31 cellular contexts compared by ENCODE assay signal in genomic region chr2:126786765-126787164, GRCh38.
"Had no signal": no experiment of that assay in that cellular context is flagged by ENCODE, and none has a peak within 500 bp of the region (broad histone marks: within the 10 kb centered on the region; RNA-seq: fewer than 3 reads in every experiment).

No MANE protein-coding gene starts in this region.

- H3K27ac ChIP-seq: ascending aorta, breast epithelium, cardiac muscle cell, coronary artery, dorsolateral prefrontal cortex, WERI-Rb-1 had no signal

- H3K4me3 Mint-ChIP-seq: activated B cell treated with CpG ODN at 0.5 μM for 24 hours; activated CD8-positive, alpha-beta T cell treated with anti-CD3 and anti-CD28 coated beads for 36 hours; activated naive CD4-positive, alpha-beta T cell treated with anti-CD3 and anti-CD28 coated beads, Interleukin-2, amount 10 ng/mL, durations not matched to agents 7 days and 5 days; activated naive CD8-positive, alpha-beta T cell treated with anti-CD3 and anti-CD28 coated beads, Interleukin-2, amount 10 ng/mL, durations not matched to agents 7 days and 5 days; activated T-cell treated with anti-CD3 and anti-CD28 coated beads, Interleukin-2, amount 50 U/mL, for 4 hours; activated T-helper 17 cell treated with anti-CD3 and anti-CD28 coated beads, Interleukin-2, amount 50 U/mL, for 72 hours; brain; central memory CD8-positive, alpha-beta T cell; dendritic cell treated with granulocyte-macrophage colony-stimulating factor and Interleukin-4, amounts not matched to agents 40 ng/mL and 50 ng/mL, for 4 days; endodermal cell; T-helper 17 cell; T-helper 2 cell treated with Interferon-gamma antibody and Interleukin-4, amounts not matched to agents 5 μg/mL and 100 μg/mL, for 36 hours had no signal

- H3K36me3 ChIP-seq: ascending aorta, breast epithelium, cardiac muscle cell, WERI-Rb-1 had no signal

- H3K4me1 Mint-ChIP-seq: activated B cell treated with CpG ODN at 0.5 μM for 24 hours; activated naive CD4-positive, alpha-beta T cell treated with anti-CD3 and anti-CD28 coated beads, Interleukin-2, amount 10 ng/mL, durations not matched to agents 7 days and 5 days; activated naive CD8-positive, alpha-beta T cell treated with anti-CD3 and anti-CD28 coated beads, Interleukin-2, amount 10 ng/mL, durations not matched to agents 7 days and 5 days; activated T-helper 17 cell treated with anti-CD3 and anti-CD28 coated beads, Interleukin-2, amount 50 U/mL, for 72 hours; central memory CD8-positive, alpha-beta T cell; endodermal cell had no signal

- DNase-seq: activated B cell treated with CpG ODN at 0.5 μM for 24 hours; activated CD4-positive, alpha-beta T cell treated with anti-CD3 and anti-CD28 coated beads for 48 hours; activated CD4-positive, alpha-beta T cell treated with anti-CD3 and anti-CD28 coated beads, Interleukin-2, amount 50 U/mL, for 1 hour; activated CD4-positive, alpha-beta T cell treated with anti-CD3 and anti-CD28 coated beads, Interleukin-2, amount 50 U/mL, for 48 hours; activated CD8-positive, alpha-beta memory T cell treated with anti-CD3 and anti-CD28 coated beads for 24 hours; activated CD8-positive, alpha-beta T cell treated with anti-CD3 and anti-CD28 coated beads for 36 hours; activated gamma-delta T cell; activated naive CD4-positive, alpha-beta T cell; activated naive CD4-positive, alpha-beta T cell treated with anti-CD3 and anti-CD28 coated beads, Interleukin-2, amount 10 ng/mL, durations not matched to agents 7 days and 5 days; activated naive CD8-positive, alpha-beta T cell treated with anti-CD3 and anti-CD28 coated beads, Interleukin-2, amount 10 ng/mL, durations not matched to agents 7 days and 5 days; activated T-cell treated with anti-CD3 and anti-CD28 coated beads, Interleukin-2, amount 50 U/mL, for 4 hours; effector memory CD4-positive, alpha-beta T cell; endodermal cell; foreskin fibroblast; T-helper 1 cell; T-helper 17 cell; T1000; WERI-Rb-1 had no signal

- H3K4me1 ChIP-seq: ascending aorta, breast epithelium had no signal

- H3K36me3 Mint-ChIP-seq: activated naive CD4-positive, alpha-beta T cell treated with anti-CD3 and anti-CD28 coated beads, Interleukin-2, amount 10 ng/mL, durations not matched to agents 7 days and 5 days; activated naive CD4-positive, alpha-beta T cell treated with anti-CD3 and anti-CD28 coated beads, Interleukin-2, amount 50 U/mL, for 72 hours; activated naive CD8-positive, alpha-beta T cell treated with anti-CD3 and anti-CD28 coated beads, Interleukin-2, amount 10 ng/mL, durations not matched to agents 7 days and 5 days; brain had no signal

- H3K4me3 ChIP-seq: ascending aorta, breast epithelium, cardiac muscle cell, coronary artery, dorsolateral prefrontal cortex had no signal

- H3K9me3 ChIP-seq: ascending aorta, breast epithelium had no signal

- ATAC-seq: activated CD4-positive, CD25-positive, alpha-beta regulatory T cell treated with anti-CD3 and anti-CD28 coated beads, Interleukin-2, amount 50 U/mL, for 24 hours; activated CD8-positive, alpha-beta T cell treated with anti-CD3 and anti-CD28 coated beads for 36 hours; activated T-cell treated with anti-CD3 and anti-CD28 coated beads, Interleukin-2, amount 50 U/mL, for 4 hours; esophagus mucosa; T-helper 17 cell had no signal

- H3K27ac Mint-ChIP-seq: activated B cell treated with CpG ODN at 0.5 μM for 24 hours; activated CD8-positive, alpha-beta T cell treated with anti-CD3 and anti-CD28 coated beads for 36 hours; activated naive CD4-positive, alpha-beta T cell treated with anti-CD3 and anti-CD28 coated beads, Interleukin-2, amount 10 ng/mL, durations not matched to agents 7 days and 5 days; activated naive CD4-positive, alpha-beta T cell treated with anti-CD3 and anti-CD28 coated beads, Interleukin-2, amount 50 U/mL, for 72 hours; activated naive CD8-positive, alpha-beta T cell treated with anti-CD3 and anti-CD28 coated beads, Interleukin-2, amount 10 ng/mL, durations not matched to agents 7 days and 5 days; activated T-helper 17 cell treated with anti-CD3 and anti-CD28 coated beads, Interleukin-2, amount 50 U/mL, for 72 hours; brain; dendritic cell treated with granulocyte-macrophage colony-stimulating factor and Interleukin-4, amounts not matched to agents 40 ng/mL and 50 ng/mL, for 4 days; endodermal cell; T-helper 17 cell; T-helper 2 cell treated with Interferon-gamma antibody and Interleukin-4, amounts not matched to agents 5 μg/mL and 100 μg/mL, for 36 hours had no signal

- H3K27me3 ChIP-seq: ascending aorta, cardiac muscle cell had no signal

- H3K9me3 Mint-ChIP-seq: activated B cell treated with CpG ODN at 0.5 μM for 24 hours; activated CD8-positive, alpha-beta T cell treated with anti-CD3 and anti-CD28 coated beads for 36 hours; activated naive CD4-positive, alpha-beta T cell treated with anti-CD3 and anti-CD28 coated beads, Interleukin-2, amount 10 ng/mL, durations not matched to agents 7 days and 5 days; activated naive CD4-positive, alpha-beta T cell treated with anti-CD3 and anti-CD28 coated beads, Interleukin-2, amount 50 U/mL, for 72 hours; activated naive CD8-positive, alpha-beta T cell treated with anti-CD3 and anti-CD28 coated beads, Interleukin-2, amount 10 ng/mL, durations not matched to agents 7 days and 5 days; activated T-cell treated with anti-CD3 and anti-CD28 coated beads, Interleukin-2, amount 50 U/mL, for 4 hours; activated T-helper 17 cell treated with anti-CD3 and anti-CD28 coated beads, Interleukin-2, amount 50 U/mL, for 72 hours; central memory CD8-positive, alpha-beta T cell; dendritic cell treated with granulocyte-macrophage colony-stimulating factor and Interleukin-4, amounts not matched to agents 40 ng/mL and 50 ng/mL, for 4 days; endodermal cell; T-helper 2 cell treated with Interferon-gamma antibody and Interleukin-4, amounts not matched to agents 5 μg/mL and 100 μg/mL, for 36 hours had no signal
